8 cellular contexts compared by ENCODE assay signal in genomic region chr3:52062499-52062898, GRCh38. TPM values are rescaled to one million over a fixed set of nuclear protein-coding genes. Genes with fewer than 3 reads are reported as not detected.
A peak's percentile ranks its signal among the peaks of the same experiment; 100 is the strongest.
DNase-seq lines count a peak whose midpoint lies in the region; ATAC-seq, FAIRE-seq and TF ChIP-seq lines count a peak whose summit lies in the region.

No MANE protein-coding gene starts in this region.

- peak overlapping the region; percentile 15 for H3K4me2 ChIP-seq in mammary epithelial cell (ENCODE audit: insufficient read depth, low read depth, low read length)

- BruUV-seq in mammary epithelial cell (replicated peaks; lab: Mats Ljungman, UMichigan) = no TSS peak

- in situ Hi-C loops in GM13977 (cut with MboI; ENCODE audit: low pct_unique_long_range_greater_than_20kb, low sequenced_read_pairs, unreplicated experiment) = no loop called here
- in situ Hi-C loops in mammary epithelial cell (cut with MboI; ENCODE audit: low sequenced_read_pairs in 2 of 2) = no loop called here

- CTCF ChIA-PET in mammary epithelial cell (lab: Charles Lee; ENCODE audit: low non-redundant PET) = no interaction called here

- WGBS in mammary epithelial cell (ENCODE audit: low coverage, missing lambda C conversion rate) = 5% methylated on average over 4 of the region's 5 CpGs
- WGBS in pancreas, 2 donors = 65 to 76% methylated on average over 5 of the region's 5 CpGs
- WGBS in prostate gland = 71% methylated on average over 5 of the region's 5 CpGs

- H3K36me3 ChIP-seq in mammary epithelial cell (ENCODE audit: insufficient read depth, low read length) = no peaks in the 10 kb centered on the region
- no peaks in the 10 kb centered on the region for H3K36me3 ChIP-seq in pancreas
- H3K36me3 ChIP-seq in prostate gland = no peaks in the 10 kb centered on the region

- H3K4me1 ChIP-seq in mammary epithelial cell (ENCODE audit: insufficient read depth, low read length) (peaks cover 95% of the 10 kb centered on the region), pancreas (no peaks in the 10 kb centered on the region), prostate gland (replicated peaks) (peaks cover 3% of the 10 kb centered on the region)

- DNase-seq in GM13977 (ENCODE audit: low spot score) (peak; percentile 56), LoVo (ENCODE audit: low spot score) (peak; percentile 55), mammary epithelial cell (peak; percentile 99), pancreas (no peak), NCI-H2227 treated with DMSO at 0.1 percent for 48 hours (lab: John Stamatoyannopoulos, UW) (no peak), prostate gland (ENCODE audit: low spot score) (no peak), retina (no peak)
- DNase-seq in activated CD4-positive, alpha-beta T cell treated with anti-CD3 and anti-CD28 coated beads for 4 hours = no peak

- no peak for FAIRE-seq in pancreas (lab: Jason Lieb, UNC)

- intact Hi-C loops in mammary epithelial cell (cut with micrococcal nuclease) = no loop called here
- intact Hi-C loops in pancreas (cut with DNase I) = no loop called here
- intact Hi-C loops in prostate gland (cut with DNase I) = no loop called here

- no peak for TF ChIP-seq POLR2A in prostate gland (IDR thresholded peaks at IDR 0.05)

- peak overlapping the region; percentile 90 for H3K27ac ChIP-seq in mammary epithelial cell (ENCODE audit: insufficient read depth, low read depth, low read length)
- no peak overlapping the region for H3K27ac ChIP-seq in pancreas
- H3K27ac ChIP-seq in prostate gland = no peak overlapping the region

- H3K27me3 ChIP-seq in mammary epithelial cell (ENCODE audit: insufficient read depth, low read length) (no peaks in the 10 kb centered on the region), pancreas (no peaks in the 10 kb centered on the region), prostate gland (replicated peaks; ENCODE audit: insufficient read depth) (no peaks in the 10 kb centered on the region)

- H3K79me2 ChIP-seq in mammary epithelial cell (ENCODE audit: insufficient read depth, low read length) = peaks cover 9% of the 10 kb centered on the region

- H3K9me3 ChIP-seq in mammary epithelial cell (replicated peaks; ENCODE audit: insufficient read depth, low read length) = no peaks in the 10 kb centered on the region
- no peaks in the 10 kb centered on the region for H3K9me3 ChIP-seq in pancreas
- no peaks in the 10 kb centered on the region for H3K9me3 ChIP-seq in prostate gland

- H3K4me3 ChIP-seq in mammary epithelial cell (replicated peaks in 1 of 3; ENCODE audit: insufficient read depth in 1 of 3, low read depth in 2 of 3, low read length in 3 of 3) (no peak overlapping the region), pancreas (no peak overlapping the region), prostate gland (no peak overlapping the region)

- no peak overlapping the region for H2AFZ ChIP-seq in mammary epithelial cell (ENCODE audit: low read depth, low read length)

- TF ChIP-seq CTCF in GM13977 (IDR thresholded peaks at IDR 0.05; ENCODE audit: extremely low read depth, insufficient read depth, missing control alignments) = no peak
- no peak for TF ChIP-seq CTCF in mammary epithelial cell (conservative IDR thresholded peaks at IDR 0.05 in 1 of 2, IDR thresholded peaks at IDR 0.05 in 1 of 2; ENCODE audit: extremely low read depth in 1 of 2, insufficient read depth in 1 of 2, low read depth in 1 of 2, low read length in 2 of 2)
- TF ChIP-seq CTCF in pancreas (IDR thresholded peaks at IDR 0.05) = no peak
- no peak for TF ChIP-seq CTCF in prostate gland (IDR thresholded peaks at IDR 0.05)

- dilution Hi-C loops in mammary epithelial cell (cut with HindIII; ENCODE audit: low sequenced_read_pairs) = no loop called here

- H4K20me1 ChIP-seq in mammary epithelial cell (ENCODE audit: insufficient read depth, low read length) = no peaks in the 10 kb centered on the region

- H3K9ac ChIP-seq in mammary epithelial cell (ENCODE audit: insufficient read depth, low read length) = peak overlapping the region; percentile 55

- peak in 3 of 4 donors; percentile 17 to 26 (median 18) for ATAC-seq in pancreas

RNA-seq across cellular contexts. Expression of gene DUSP7, which starts 6.1 kb away (rescaled TPM):
- total RNA-seq in mammary epithelial cell = 100 to 1,000 TPM in 1 of 2 donors, 10 to 100 TPM in 1; 64.7 to 167 TPM
- 212 TPM for polyA plus RNA-seq in mammary epithelial cell
- 293 TPM for polyA minus RNA-seq in mammary epithelial cell
- total RNA-seq in pancreas = 1 to 10 TPM; 2.8 to 7.6 (median 4.6) TPM
- 1 to 10 TPM; 2.6 to 6.2 TPM for polyA plus RNA-seq in pancreas
- 10 to 100 TPM in 1 of 2 donors, 1 to 10 TPM in 1; 9.1 to 34.0 TPM for total RNA-seq in prostate gland

Comparison
In these comparisons a context has a peak if more than half of its experiments do, and no peak if none do; other contexts are left out.
1. DNase-seq: peak in GM13977 (single experiment), LoVo (single experiment) and mammary epithelial cell (single experiment); none in pancreas (0 of 6), NCI-H2227 treated with DMSO at 0.1 percent for 48 hours (single experiment), prostate gland (single experiment), activated CD4-positive, alpha-beta T cell treated with anti-CD3 and anti-CD28 coated beads for 4 hours (0 of 2) and retina (single experiment).